In the genomic region with DNA sequence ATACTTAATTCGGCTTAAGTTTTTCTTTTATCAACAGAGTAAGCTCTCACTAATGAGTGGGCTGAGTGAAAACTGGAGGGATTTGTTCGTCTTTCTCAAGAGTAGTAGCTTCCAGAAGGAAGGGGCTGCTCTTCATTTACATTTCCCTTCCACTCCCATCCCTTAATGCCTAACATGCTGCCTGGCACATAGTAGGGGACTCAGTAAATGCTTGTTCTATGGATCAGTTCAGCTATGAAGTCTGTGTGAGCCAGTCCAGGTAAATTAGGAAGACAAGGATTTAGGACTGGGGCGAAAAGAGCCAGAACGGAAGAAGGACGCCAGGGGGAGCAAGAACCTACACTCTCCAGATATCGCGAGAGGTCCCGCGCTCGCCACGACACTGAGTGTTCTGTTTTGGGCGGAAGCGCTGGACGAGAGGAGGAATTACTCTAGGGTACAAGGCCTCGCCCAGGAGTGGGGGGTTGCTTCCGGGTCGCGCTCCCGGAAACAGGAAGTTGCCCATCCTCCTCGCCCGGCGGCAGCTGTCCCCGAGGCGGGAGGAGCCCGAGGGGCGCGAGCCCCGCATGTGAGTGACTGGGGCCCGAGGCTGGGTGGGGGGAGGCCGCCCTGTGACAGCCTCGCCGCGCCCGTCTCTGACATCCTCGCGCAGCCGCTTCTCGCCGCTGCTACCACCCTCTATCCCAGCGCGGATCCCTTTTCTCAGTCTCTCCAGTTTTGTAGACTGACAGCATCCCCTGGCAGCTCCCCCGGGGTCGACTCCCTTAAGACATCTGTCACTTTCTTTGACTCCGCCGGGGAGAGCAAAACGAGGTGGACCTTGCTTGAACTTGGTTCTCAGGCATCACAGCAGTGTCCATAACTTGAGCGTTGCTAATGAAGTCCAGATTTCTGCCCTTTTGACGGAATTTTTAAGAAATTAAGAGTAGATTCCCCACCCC, we compare ENCODE assay signal across 1 cellular context.
TF ChIP-seq lines count a peak whose summit lies in the region.

A gene with protein sequence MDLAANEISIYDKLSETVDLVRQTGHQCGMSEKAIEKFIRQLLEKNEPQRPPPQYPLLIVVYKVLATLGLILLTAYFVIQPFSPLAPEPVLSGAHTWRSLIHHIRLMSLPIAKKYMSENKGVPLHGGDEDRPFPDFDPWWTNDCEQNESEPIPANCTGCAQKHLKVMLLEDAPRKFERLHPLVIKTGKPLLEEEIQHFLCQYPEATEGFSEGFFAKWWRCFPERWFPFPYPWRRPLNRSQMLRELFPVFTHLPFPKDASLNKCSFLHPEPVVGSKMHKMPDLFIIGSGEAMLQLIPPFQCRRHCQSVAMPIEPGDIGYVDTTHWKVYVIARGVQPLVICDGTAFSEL (plus strand): TSS at position 492 of the 941 bp plus-strand sequence. CDS start 13,493 bp downstream, outside the sequence.

TF ChIP-seq in K562, 482 proteins besides CTCF, POLR2A, EP300 and RAD21 (continued from another document and continues in another):
- TF ChIP-seq ELF2 (CRISPR knock-in tag; IDR thresholded peaks at IDR 0.05) = peak; percentile 99
- TF ChIP-seq SMARCA5 (IDR thresholded peaks at IDR 0.05) = no peak
- TF ChIP-seq, protein P1, sequence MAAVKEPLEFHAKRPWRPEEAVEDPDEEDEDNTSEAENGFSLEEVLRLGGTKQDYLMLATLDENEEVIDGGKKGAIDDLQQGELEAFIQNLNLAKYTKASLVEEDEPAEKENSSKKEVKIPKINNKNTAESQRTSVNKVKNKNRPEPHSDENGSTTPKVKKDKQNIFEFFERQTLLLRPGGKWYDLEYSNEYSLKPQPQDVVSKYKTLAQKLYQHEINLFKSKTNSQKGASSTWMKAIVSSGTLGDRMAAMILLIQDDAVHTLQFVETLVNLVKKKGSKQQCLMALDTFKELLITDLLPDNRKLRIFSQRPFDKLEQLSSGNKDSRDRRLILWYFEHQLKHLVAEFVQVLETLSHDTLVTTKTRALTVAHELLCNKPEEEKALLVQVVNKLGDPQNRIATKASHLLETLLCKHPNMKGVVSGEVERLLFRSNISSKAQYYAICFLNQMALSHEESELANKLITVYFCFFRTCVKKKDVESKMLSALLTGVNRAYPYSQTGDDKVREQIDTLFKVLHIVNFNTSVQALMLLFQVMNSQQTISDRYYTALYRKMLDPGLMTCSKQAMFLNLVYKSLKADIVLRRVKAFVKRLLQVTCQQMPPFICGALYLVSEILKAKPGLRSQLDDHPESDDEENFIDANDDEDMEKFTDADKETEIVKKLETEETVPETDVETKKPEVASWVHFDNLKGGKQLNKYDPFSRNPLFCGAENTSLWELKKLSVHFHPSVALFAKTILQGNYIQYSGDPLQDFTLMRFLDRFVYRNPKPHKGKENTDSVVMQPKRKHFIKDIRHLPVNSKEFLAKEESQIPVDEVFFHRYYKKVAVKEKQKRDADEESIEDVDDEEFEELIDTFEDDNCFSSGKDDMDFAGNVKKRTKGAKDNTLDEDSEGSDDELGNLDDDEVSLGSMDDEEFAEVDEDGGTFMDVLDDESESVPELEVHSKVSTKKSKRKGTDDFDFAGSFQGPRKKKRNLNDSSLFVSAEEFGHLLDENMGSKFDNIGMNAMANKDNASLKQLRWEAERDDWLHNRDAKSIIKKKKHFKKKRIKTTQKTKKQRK (IDR thresholded peaks at IDR 0.05; ENCODE audit: borderline replicate concordance, low read depth, low read length) = no peak
- peak; percentile 91 for TF ChIP-seq ATF7 (IDR thresholded peaks at IDR 0.05)
- TF ChIP-seq, protein P2, sequence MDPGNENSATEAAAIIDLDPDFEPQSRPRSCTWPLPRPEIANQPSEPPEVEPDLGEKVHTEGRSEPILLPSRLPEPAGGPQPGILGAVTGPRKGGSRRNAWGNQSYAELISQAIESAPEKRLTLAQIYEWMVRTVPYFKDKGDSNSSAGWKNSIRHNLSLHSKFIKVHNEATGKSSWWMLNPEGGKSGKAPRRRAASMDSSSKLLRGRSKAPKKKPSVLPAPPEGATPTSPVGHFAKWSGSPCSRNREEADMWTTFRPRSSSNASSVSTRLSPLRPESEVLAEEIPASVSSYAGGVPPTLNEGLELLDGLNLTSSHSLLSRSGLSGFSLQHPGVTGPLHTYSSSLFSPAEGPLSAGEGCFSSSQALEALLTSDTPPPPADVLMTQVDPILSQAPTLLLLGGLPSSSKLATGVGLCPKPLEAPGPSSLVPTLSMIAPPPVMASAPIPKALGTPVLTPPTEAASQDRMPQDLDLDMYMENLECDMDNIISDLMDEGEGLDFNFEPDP (CRISPR knock-in tag; IDR thresholded peaks at IDR 0.05) = no peak
- no peak for TF ChIP-seq NELFE (IDR thresholded peaks at IDR 0.05; ENCODE audit: insufficient read depth, insufficient read length)
- TF ChIP-seq, protein P3, sequence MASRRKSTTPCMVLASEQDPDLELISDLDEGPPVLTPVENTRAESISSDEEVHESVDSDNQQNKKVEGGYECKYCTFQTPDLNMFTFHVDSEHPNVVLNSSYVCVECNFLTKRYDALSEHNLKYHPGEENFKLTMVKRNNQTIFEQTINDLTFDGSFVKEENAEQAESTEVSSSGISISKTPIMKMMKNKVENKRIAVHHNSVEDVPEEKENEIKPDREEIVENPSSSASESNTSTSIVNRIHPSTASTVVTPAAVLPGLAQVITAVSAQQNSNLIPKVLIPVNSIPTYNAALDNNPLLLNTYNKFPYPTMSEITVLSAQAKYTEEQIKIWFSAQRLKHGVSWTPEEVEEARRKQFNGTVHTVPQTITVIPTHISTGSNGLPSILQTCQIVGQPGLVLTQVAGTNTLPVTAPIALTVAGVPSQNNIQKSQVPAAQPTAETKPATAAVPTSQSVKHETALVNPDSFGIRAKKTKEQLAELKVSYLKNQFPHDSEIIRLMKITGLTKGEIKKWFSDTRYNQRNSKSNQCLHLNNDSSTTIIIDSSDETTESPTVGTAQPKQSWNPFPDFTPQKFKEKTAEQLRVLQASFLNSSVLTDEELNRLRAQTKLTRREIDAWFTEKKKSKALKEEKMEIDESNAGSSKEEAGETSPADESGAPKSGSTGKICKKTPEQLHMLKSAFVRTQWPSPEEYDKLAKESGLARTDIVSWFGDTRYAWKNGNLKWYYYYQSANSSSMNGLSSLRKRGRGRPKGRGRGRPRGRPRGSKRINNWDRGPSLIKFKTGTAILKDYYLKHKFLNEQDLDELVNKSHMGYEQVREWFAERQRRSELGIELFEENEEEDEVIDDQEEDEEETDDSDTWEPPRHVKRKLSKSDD (conservative IDR thresholded peaks at IDR 0.05; ENCODE audit: low read length) = peak; percentile 95
- TF ChIP-seq, protein P4, sequence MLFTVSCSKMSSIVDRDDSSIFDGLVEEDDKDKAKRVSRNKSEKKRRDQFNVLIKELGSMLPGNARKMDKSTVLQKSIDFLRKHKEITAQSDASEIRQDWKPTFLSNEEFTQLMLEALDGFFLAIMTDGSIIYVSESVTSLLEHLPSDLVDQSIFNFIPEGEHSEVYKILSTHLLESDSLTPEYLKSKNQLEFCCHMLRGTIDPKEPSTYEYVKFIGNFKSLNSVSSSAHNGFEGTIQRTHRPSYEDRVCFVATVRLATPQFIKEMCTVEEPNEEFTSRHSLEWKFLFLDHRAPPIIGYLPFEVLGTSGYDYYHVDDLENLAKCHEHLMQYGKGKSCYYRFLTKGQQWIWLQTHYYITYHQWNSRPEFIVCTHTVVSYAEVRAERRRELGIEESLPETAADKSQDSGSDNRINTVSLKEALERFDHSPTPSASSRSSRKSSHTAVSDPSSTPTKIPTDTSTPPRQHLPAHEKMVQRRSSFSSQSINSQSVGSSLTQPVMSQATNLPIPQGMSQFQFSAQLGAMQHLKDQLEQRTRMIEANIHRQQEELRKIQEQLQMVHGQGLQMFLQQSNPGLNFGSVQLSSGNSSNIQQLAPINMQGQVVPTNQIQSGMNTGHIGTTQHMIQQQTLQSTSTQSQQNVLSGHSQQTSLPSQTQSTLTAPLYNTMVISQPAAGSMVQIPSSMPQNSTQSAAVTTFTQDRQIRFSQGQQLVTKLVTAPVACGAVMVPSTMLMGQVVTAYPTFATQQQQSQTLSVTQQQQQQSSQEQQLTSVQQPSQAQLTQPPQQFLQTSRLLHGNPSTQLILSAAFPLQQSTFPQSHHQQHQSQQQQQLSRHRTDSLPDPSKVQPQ (CRISPR knock-in tag; IDR thresholded peaks at IDR 0.05; ENCODE audit: borderline replicate concordance) = 0 out of 2 replicates have a peak, but pooled peaks have one; percentile 23
- TF ChIP-seq, protein P5, sequence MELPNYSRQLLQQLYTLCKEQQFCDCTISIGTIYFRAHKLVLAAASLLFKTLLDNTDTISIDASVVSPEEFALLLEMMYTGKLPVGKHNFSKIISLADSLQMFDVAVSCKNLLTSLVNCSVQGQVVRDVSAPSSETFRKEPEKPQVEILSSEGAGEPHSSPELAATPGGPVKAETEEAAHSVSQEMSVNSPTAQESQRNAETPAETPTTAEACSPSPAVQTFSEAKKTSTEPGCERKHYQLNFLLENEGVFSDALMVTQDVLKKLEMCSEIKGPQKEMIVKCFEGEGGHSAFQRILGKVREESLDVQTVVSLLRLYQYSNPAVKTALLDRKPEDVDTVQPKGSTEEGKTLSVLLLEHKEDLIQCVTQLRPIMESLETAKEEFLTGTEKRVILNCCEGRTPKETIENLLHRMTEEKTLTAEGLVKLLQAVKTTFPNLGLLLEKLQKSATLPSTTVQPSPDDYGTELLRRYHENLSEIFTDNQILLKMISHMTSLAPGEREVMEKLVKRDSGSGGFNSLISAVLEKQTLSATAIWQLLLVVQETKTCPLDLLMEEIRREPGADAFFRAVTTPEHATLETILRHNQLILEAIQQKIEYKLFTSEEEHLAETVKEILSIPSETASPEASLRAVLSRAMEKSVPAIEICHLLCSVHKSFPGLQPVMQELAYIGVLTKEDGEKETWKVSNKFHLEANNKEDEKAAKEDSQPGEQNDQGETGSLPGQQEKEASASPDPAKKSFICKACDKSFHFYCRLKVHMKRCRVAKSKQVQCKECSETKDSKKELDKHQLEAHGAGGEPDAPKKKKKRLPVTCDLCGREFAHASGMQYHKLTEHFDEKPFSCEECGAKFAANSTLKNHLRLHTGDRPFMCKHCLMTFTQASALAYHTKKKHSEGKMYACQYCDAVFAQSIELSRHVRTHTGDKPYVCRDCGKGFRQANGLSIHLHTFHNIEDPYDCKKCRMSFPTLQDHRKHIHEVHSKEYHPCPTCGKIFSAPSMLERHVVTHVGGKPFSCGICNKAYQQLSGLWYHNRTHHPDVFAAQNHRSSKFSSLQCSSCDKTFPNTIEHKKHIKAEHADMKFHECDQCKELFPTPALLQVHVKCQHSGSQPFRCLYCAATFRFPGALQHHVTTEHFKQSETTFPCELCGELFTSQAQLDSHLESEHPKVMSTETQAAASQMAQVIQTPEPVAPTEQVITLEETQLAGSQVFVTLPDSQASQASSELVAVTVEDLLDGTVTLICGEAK (IDR thresholded peaks at IDR 0.05) = peak; percentile 99
- TF ChIP-seq, protein P5 (CRISPR knock-in tag; IDR thresholded peaks at IDR 0.05) = no peak
- TF ChIP-seq POLR2AphosphoS5 (IDR thresholded peaks at IDR 0.05; ENCODE audit: control insufficient read depth, insufficient read depth, low read depth, low read length) = peak; percentile 80
- TF ChIP-seq, protein P6, sequence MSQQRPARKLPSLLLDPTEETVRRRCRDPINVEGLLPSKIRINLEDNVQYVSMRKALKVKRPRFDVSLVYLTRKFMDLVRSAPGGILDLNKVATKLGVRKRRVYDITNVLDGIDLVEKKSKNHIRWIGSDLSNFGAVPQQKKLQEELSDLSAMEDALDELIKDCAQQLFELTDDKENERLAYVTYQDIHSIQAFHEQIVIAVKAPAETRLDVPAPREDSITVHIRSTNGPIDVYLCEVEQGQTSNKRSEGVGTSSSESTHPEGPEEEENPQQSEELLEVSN (IDR thresholded peaks at IDR 0.05; ENCODE audit: borderline replicate concordance in 1 of 2, extremely low read depth in 1 of 2, insufficient read depth in 1 of 2, insufficient read length in 1 of 2, low read depth in 1 of 2, low read length in 1 of 2, poor library complexity in 1 of 2, severe bottlenecking in 1 of 2) = peak; percentile 93 to 95
- peak; percentile 79 for TF ChIP-seq SMAD4 (CRISPR knock-in tag; conservative IDR thresholded peaks at IDR 0.05)
- TF ChIP-seq NR1H2 (CRISPR knock-in tag; IDR thresholded peaks at IDR 0.05) = peak; percentile 44; the same call in 1 of the 2 replicates
- peak; percentile 92 for TF ChIP-seq SAP30 (IDR thresholded peaks at IDR 0.05; ENCODE audit: borderline replicate concordance, insufficient read depth, low read depth, low read length, poor library complexity, severe bottlenecking)
- TF ChIP-seq, protein P7, sequence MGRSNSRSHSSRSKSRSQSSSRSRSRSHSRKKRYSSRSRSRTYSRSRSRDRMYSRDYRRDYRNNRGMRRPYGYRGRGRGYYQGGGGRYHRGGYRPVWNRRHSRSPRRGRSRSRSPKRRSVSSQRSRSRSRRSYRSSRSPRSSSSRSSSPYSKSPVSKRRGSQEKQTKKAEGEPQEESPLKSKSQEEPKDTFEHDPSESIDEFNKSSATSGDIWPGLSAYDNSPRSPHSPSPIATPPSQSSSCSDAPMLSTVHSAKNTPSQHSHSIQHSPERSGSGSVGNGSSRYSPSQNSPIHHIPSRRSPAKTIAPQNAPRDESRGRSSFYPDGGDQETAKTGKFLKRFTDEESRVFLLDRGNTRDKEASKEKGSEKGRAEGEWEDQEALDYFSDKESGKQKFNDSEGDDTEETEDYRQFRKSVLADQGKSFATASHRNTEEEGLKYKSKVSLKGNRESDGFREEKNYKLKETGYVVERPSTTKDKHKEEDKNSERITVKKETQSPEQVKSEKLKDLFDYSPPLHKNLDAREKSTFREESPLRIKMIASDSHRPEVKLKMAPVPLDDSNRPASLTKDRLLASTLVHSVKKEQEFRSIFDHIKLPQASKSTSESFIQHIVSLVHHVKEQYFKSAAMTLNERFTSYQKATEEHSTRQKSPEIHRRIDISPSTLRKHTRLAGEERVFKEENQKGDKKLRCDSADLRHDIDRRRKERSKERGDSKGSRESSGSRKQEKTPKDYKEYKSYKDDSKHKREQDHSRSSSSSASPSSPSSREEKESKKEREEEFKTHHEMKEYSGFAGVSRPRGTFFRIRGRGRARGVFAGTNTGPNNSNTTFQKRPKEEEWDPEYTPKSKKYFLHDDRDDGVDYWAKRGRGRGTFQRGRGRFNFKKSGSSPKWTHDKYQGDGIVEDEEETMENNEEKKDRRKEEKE (IDR thresholded peaks at IDR 0.05; ENCODE audit: borderline replicate concordance in 1 of 2, control insufficient read depth in 1 of 2, low read depth in 2 of 2, low read length in 1 of 2) = peak in 1 of 2 experiments; percentile 93; a peak in 2 of 4 replicates
- TF ChIP-seq ZFP30 (CRISPR knock-in tag; IDR thresholded peaks at IDR 0.05; ENCODE audit: borderline replicate concordance) = no peak
